In the genomic region with DNA sequence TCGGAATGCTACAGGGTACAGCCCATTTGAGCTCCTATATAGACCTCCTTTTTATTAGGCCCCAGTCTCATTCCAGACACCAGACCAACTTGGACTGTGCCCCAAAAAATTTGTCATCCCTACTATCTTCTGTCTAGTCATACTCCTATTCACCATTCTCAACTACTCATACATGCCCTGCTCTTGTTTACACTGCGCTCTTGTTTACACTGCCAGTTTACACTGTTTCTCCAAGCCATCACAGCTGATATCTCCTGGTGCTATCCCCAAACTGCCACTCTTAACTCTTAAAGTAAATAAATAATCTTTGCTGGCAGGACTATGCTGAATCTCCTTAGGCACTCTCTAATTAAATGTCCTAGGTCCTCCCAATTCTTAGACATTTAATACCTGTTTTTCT, we compare ENCODE assay signal across 4 cellular contexts.
DNase-seq lines count a peak whose midpoint lies in the region; TF ChIP-seq lines count a peak whose summit lies in the region.
"Not testable (repeated sequence)": the region's sequence is repeated elsewhere in the genome, so short reads cannot be mapped to it uniquely, and the experiment has no call there.

No MANE protein-coding gene starts in this region.

- not testable (repeated sequence) for H3K4me1 ChIP-seq in liver (ENCODE audit: control insufficient read depth in 4 of 4, insufficient read depth in 4 of 4, low read length in 3 of 4)

- TF ChIP-seq CTCF in VCaP (conservative IDR thresholded peaks at IDR 0.05); liver (IDR thresholded peaks at IDR 0.05; ENCODE audit: low read depth, low read length, missing input control): not testable (repeated sequence)

- H3K27me3 ChIP-seq in liver (ENCODE audit: control insufficient read depth in 4 of 4, insufficient read depth in 4 of 4, low read length in 3 of 4): not testable (repeated sequence)

- H3K27ac ChIP-seq in VCaP: 0 out of 2 replicates have a peak overlapping the region, but pooled peaks have one; percentile 6
- H3K27ac ChIP-seq in liver (ENCODE audit: low read depth in 1 of 2, low read length in 2 of 2): not testable (repeated sequence)

- not testable (repeated sequence) for H3K9me3 ChIP-seq in liver (ENCODE audit: control insufficient read depth in 4 of 4, low read length in 3 of 4)

- DNase-seq in DMS153 (lab: John Stamatoyannopoulos, UW): peak; percentile 7
- peak; percentile 53 for DNase-seq in DMS53 treated with DMSO at 0.1 percent for 48 hours (lab: John Stamatoyannopoulos, UW; ENCODE audit: unreplicated experiment)

- not testable (repeated sequence) for H3K4me3 ChIP-seq in liver (ENCODE audit: low read depth in 1 of 3, low read length in 3 of 3)

- not testable (repeated sequence) for H3K36me3 ChIP-seq in liver (ENCODE audit: control insufficient read depth in 4 of 4, insufficient read depth in 3 of 4, low read depth in 1 of 4, low read length in 3 of 4)

- not testable (repeated sequence) for TF ChIP-seq RAD21 in liver (IDR thresholded peaks at IDR 0.05)

- H3K9ac ChIP-seq in liver (ENCODE audit: low read depth in 1 of 2, low read length in 2 of 2): not testable (repeated sequence)

- 70% methylated on average over 2 of the region's 2 CpGs for WGBS in liver

TF ChIP-seq in liver, 16 proteins besides CTCF, POLR2A, EP300 and RAD21:
- TF ChIP-seq FOXA2 (IDR thresholded peaks at IDR 0.05): peak; percentile 25
